In genomic region chr7:150417863-150418262, GRCh38 we compare ENCODE assay signal across 1 cellular context.
TF ChIP-seq lines count a peak whose summit lies in the region.

No MANE protein-coding gene starts in this region.

TF ChIP-seq in GM23338, 12 proteins besides CTCF, POLR2A, EP300 and RAD21 (continued from another document):
- TF ChIP-seq, protein P1, sequence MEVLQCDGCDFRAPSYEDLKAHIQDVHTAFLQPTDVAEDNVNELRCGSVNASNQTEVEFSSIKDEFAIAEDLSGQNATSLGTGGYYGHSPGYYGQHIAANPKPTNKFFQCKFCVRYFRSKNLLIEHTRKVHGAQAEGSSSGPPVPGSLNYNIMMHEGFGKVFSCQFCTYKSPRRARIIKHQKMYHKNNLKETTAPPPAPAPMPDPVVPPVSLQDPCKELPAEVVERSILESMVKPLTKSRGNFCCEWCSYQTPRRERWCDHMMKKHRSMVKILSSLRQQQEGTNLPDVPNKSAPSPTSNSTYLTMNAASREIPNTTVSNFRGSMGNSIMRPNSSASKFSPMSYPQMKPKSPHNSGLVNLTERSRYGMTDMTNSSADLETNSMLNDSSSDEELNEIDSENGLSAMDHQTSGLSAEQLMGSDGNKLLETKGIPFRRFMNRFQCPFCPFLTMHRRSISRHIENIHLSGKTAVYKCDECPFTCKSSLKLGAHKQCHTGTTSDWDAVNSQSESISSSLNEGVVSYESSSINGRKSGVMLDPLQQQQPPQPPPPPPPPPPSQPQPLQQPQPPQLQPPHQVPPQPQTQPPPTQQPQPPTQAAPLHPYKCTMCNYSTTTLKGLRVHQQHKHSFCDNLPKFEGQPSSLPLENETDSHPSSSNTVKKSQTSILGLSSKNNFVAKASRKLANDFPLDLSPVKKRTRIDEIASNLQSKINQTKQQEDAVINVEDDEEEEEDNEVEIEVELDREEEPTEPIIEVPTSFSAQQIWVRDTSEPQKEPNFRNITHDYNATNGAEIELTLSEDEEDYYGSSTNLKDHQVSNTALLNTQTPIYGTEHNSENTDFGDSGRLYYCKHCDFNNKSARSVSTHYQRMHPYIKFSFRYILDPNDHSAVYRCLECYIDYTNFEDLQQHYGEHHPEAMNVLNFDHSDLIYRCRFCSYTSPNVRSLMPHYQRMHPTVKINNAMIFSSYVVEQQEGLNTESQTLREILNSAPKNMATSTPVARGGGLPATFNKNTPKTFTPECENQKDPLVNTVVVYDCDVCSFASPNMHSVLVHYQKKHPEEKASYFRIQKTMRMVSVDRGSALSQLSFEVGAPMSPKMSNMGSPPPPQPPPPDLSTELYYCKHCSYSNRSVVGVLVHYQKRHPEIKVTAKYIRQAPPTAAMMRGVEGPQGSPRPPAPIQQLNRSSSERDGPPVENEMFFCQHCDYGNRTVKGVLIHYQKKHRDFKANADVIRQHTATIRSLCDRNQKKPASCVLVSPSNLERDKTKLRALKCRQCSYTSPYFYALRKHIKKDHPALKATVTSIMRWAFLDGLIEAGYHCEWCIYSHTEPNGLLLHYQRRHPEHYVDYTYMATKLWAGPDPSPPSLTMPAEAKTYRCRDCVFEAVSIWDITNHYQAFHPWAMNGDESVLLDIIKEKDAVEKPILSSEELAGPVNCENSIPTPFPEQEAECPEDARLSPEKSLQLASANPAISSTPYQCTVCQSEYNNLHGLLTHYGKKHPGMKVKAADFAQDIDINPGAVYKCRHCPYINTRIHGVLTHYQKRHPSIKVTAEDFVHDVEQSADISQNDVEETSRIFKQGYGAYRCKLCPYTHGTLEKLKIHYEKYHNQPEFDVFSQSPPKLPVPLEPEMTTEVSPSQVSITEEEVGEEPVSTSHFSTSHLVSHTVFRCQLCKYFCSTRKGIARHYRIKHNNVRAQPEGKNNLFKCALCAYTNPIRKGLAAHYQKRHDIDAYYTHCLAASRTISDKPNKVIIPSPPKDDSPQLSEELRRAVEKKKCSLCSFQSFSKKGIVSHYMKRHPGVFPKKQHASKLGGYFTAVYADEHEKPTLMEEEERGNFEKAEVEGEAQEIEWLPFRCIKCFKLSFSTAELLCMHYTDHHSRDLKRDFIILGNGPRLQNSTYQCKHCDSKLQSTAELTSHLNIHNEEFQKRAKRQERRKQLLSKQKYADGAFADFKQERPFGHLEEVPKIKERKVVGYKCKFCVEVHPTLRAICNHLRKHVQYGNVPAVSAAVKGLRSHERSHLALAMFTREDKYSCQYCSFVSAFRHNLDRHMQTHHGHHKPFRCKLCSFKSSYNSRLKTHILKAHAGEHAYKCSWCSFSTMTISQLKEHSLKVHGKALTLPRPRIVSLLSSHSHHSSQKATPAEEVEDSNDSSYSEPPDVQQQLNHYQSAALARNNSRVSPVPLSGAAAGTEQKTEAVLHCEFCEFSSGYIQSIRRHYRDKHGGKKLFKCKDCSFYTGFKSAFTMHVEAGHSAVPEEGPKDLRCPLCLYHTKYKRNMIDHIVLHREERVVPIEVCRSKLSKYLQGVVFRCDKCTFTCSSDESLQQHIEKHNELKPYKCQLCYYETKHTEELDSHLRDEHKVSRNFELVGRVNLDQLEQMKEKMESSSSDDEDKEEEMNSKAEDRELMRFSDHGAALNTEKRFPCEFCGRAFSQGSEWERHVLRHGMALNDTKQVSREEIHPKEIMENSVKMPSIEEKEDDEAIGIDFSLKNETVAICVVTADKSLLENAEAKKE (CRISPR knock-in tag; IDR thresholded peaks at IDR 0.05) = no peak
- TF ChIP-seq JUNB (IDR thresholded peaks at IDR 0.05; ENCODE audit: unreplicated experiment) (no peak), ZNF331 (CRISPR knock-in tag; IDR thresholded peaks at IDR 0.05; ENCODE audit: low read depth) (no peak), EZH2phosphoT487 (IDR thresholded peaks at IDR 0.05; ENCODE audit: unreplicated experiment) (no peak), STAT1 (IDR thresholded peaks at IDR 0.05; ENCODE audit: unreplicated experiment) (no peak), CREB1 (CRISPR knock-in tag; IDR thresholded peaks at IDR 0.05; ENCODE audit: low read depth) (no peak), ZNF114 (CRISPR knock-in tag; IDR thresholded peaks at IDR 0.05) (no peak)
- TF ChIP-seq, protein P2, sequence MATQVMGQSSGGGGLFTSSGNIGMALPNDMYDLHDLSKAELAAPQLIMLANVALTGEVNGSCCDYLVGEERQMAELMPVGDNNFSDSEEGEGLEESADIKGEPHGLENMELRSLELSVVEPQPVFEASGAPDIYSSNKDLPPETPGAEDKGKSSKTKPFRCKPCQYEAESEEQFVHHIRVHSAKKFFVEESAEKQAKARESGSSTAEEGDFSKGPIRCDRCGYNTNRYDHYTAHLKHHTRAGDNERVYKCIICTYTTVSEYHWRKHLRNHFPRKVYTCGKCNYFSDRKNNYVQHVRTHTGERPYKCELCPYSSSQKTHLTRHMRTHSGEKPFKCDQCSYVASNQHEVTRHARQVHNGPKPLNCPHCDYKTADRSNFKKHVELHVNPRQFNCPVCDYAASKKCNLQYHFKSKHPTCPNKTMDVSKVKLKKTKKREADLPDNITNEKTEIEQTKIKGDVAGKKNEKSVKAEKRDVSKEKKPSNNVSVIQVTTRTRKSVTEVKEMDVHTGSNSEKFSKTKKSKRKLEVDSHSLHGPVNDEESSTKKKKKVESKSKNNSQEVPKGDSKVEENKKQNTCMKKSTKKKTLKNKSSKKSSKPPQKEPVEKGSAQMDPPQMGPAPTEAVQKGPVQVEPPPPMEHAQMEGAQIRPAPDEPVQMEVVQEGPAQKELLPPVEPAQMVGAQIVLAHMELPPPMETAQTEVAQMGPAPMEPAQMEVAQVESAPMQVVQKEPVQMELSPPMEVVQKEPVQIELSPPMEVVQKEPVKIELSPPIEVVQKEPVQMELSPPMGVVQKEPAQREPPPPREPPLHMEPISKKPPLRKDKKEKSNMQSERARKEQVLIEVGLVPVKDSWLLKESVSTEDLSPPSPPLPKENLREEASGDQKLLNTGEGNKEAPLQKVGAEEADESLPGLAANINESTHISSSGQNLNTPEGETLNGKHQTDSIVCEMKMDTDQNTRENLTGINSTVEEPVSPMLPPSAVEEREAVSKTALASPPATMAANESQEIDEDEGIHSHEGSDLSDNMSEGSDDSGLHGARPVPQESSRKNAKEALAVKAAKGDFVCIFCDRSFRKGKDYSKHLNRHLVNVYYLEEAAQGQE (IDR thresholded peaks at IDR 0.05; ENCODE audit: unreplicated experiment) = no peak
